37 cellular contexts compared by ENCODE assay signal in the genomic region with DNA sequence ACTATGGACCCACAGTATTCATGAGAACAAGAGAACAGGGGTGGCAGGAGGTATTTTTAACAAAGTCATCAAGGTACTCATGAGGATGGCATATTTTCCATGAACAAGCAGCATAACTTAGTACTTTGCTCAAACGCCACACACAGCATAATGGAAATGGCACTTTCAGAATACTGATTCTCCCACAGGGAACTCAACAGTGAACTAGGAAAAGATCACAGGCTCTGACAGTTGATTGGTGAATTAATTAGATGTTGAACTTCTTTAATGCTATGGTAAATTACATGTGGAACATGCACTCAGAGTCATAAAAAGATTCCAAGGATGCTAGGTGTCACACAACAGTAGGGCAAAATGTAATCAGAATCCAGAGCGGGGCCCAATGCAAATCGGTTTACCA.
"Had no signal": no experiment of that assay in that cellular context is flagged by ENCODE, and none has a peak within 500 bp of the region (broad histone marks: within the 10 kb centered on the region; RNA-seq: fewer than 3 reads in every experiment).

No MANE protein-coding gene starts in this region.

- DNase-seq: activated effector memory CD4-positive, alpha-beta T cell treated with anti-CD3 and anti-CD28 coated beads, Interleukin-2, amount 50 U/mL, for 16 hours; activated effector memory CD4-positive, alpha-beta T cell treated with Interleukin-2 at 50 U/mL for 16 hours; activated gamma-delta T cell; activated gamma-delta T cell treated with Interleukin-2 at 50 U/mL for 16 hours; activated naive CD4-positive, alpha-beta T cell; activated naive CD4-positive, alpha-beta T cell treated with anti-CD3 and anti-CD28 coated beads for 36 hours; activated naive CD4-positive, alpha-beta T cell treated with anti-CD3 and anti-CD28 coated beads, Interleukin-2, amount 10 ng/mL, durations not matched to agents 7 days and 5 days; activated naive CD4-positive, alpha-beta T cell treated with anti-CD3 and anti-CD28 coated beads, Interleukin-2, amount 50 U/mL, for 16 hours; activated naive CD4-positive, alpha-beta T cell treated with Interleukin-2 at 50 U/mL for 16 hours; activated naive CD8-positive, alpha-beta T cell treated with anti-CD3 and anti-CD28 coated beads for 36 hours; activated naive CD8-positive, alpha-beta T cell treated with anti-CD3 and anti-CD28 coated beads, Interleukin-2, amount 10 ng/mL, durations not matched to agents 7 days and 5 days; activated naive CD8-positive, alpha-beta T cell treated with anti-CD3 and anti-CD28 coated beads, Interleukin-2, amount 50 U/mL, for 24 hours; activated T-cell treated with anti-CD3 and anti-CD28 coated beads, Interleukin-2, amount 50 U/mL, for 1 hour; activated T-cell treated with anti-CD3 and anti-CD28 coated beads, Interleukin-2, amount 50 U/mL, for 24 hours; activated T-cell treated with anti-CD3 and anti-CD28 coated beads, Interleukin-2, amount 50 U/mL, for 4 hours; activated T-cell treated with anti-CD3 and anti-CD28 coated beads, Interleukin-2, amount 50 U/mL, for 48 hours; activated T-cell treated with anti-CD3 and anti-CD28 coated beads, Interleukin-2, amount 50 U/mL, for 72 hours; adrenal gland; amniotic stem cell; amygdala; anterior cingulate cortex; aorta; body of pancreas; brain microvascular endothelial cell; central memory CD4-positive, alpha-beta T cell; cerebellar nuclear complex had no signal

- H3K4me1 Mint-ChIP-seq: activated naive CD4-positive, alpha-beta T cell treated with anti-CD3 and anti-CD28 coated beads, Interleukin-2, amount 10 ng/mL, durations not matched to agents 7 days and 5 days; activated naive CD4-positive, alpha-beta T cell treated with anti-CD3 and anti-CD28 coated beads, Interleukin-2, amount 50 U/mL, for 24 hours; activated naive CD8-positive, alpha-beta T cell treated with anti-CD3 and anti-CD28 coated beads for 36 hours; activated naive CD8-positive, alpha-beta T cell treated with anti-CD3 and anti-CD28 coated beads, Interleukin-2, amount 10 ng/mL, durations not matched to agents 7 days and 5 days; activated naive CD8-positive, alpha-beta T cell treated with anti-CD3 and anti-CD28 coated beads, Interleukin-2, amount 50 U/mL, for 24 hours; activated T-helper 17 cell treated with anti-CD3 and anti-CD28 coated beads, Interleukin-2, amount 50 U/mL, for 72 hours; brain; central memory CD8-positive, alpha-beta T cell had no signal

- H3K9me3 ChIP-seq: adrenal gland, ascending aorta, body of pancreas, breast epithelium had no signal

- H3K36me3 Mint-ChIP-seq: activated naive CD4-positive, alpha-beta T cell treated with anti-CD3 and anti-CD28 coated beads, Interleukin-2, amount 10 ng/mL, durations not matched to agents 7 days and 5 days; activated naive CD4-positive, alpha-beta T cell treated with anti-CD3 and anti-CD28 coated beads, Interleukin-2, amount 50 U/mL, for 24 hours; activated naive CD4-positive, alpha-beta T cell treated with anti-CD3 and anti-CD28 coated beads, Interleukin-2, amount 50 U/mL, for 72 hours; activated naive CD8-positive, alpha-beta T cell; activated naive CD8-positive, alpha-beta T cell treated with anti-CD3 and anti-CD28 coated beads for 36 hours; activated naive CD8-positive, alpha-beta T cell treated with anti-CD3 and anti-CD28 coated beads, Interleukin-2, amount 10 ng/mL, durations not matched to agents 7 days and 5 days; brain had no signal

- H3K4me3 Mint-ChIP-seq: activated naive CD4-positive, alpha-beta T cell treated with anti-CD3 and anti-CD28 coated beads for 36 hours; activated naive CD4-positive, alpha-beta T cell treated with anti-CD3 and anti-CD28 coated beads, Interleukin-2, amount 10 ng/mL, durations not matched to agents 7 days and 5 days; activated naive CD4-positive, alpha-beta T cell treated with anti-CD3 and anti-CD28 coated beads, Interleukin-2, amount 50 U/mL, for 24 hours; activated naive CD8-positive, alpha-beta T cell; activated naive CD8-positive, alpha-beta T cell treated with anti-CD3 and anti-CD28 coated beads for 36 hours; activated naive CD8-positive, alpha-beta T cell treated with anti-CD3 and anti-CD28 coated beads, Interleukin-2, amount 10 ng/mL, durations not matched to agents 7 days and 5 days; activated naive CD8-positive, alpha-beta T cell treated with anti-CD3 and anti-CD28 coated beads, Interleukin-2, amount 50 U/mL, for 24 hours; activated T-cell treated with anti-CD3 and anti-CD28 coated beads, Interleukin-2, amount 50 U/mL, for 24 hours; activated T-cell treated with anti-CD3 and anti-CD28 coated beads, Interleukin-2, amount 50 U/mL, for 4 hours; activated T-cell treated with anti-CD3 and anti-CD28 coated beads, Interleukin-2, amount 50 U/mL, for 72 hours; activated T-helper 1 cell treated with anti-CD3 and anti-CD28 coated beads, Interleukin-12 subunit alpha, Interleukin-12 subunit beta, Interleukin-2, Interleukin-4 antibody, amounts not matched to agents 30 ng/mL and 10 ng/mL and 1 ng/mL, durations not matched to agents 14 hours and 24 hours and 36 hours; activated T-helper 17 cell treated with anti-CD3 and anti-CD28 coated beads, Interleukin-2, amount 50 U/mL, for 72 hours; brain; central memory CD8-positive, alpha-beta T cell had no signal

- ATAC-seq: activated naive CD4-positive, alpha-beta T cell treated with anti-CD3 and anti-CD28 coated beads, Interleukin-2, amount 50 U/mL, for 72 hours; activated naive CD8-positive, alpha-beta T cell treated with anti-CD3 and anti-CD28 coated beads, Interleukin-2, amount 50 U/mL, for 24 hours; activated T-cell treated with anti-CD3 and anti-CD28 coated beads, Interleukin-2, amount 50 U/mL, for 4 hours; activated T-cell treated with anti-CD3 and anti-CD28 coated beads, Interleukin-2, amount 50 U/mL, for 72 hours; activated T-helper 17 cell treated with anti-CD3 and anti-CD28 coated beads, Interleukin-2, amount 50 U/mL, for 72 hours; body of pancreas had no signal

- H3K27me3 ChIP-seq: adrenal gland, ascending aorta, body of pancreas, brain microvascular endothelial cell, breast epithelium, cardiac muscle cell had no signal

- H3K9me3 Mint-ChIP-seq: activated naive CD4-positive, alpha-beta T cell treated with anti-CD3 and anti-CD28 coated beads for 36 hours; activated naive CD4-positive, alpha-beta T cell treated with anti-CD3 and anti-CD28 coated beads, Interleukin-2, amount 50 U/mL, for 24 hours; activated naive CD8-positive, alpha-beta T cell treated with anti-CD3 and anti-CD28 coated beads for 36 hours; activated T-helper 1 cell treated with anti-CD3 and anti-CD28 coated beads, Interleukin-12 subunit alpha, Interleukin-12 subunit beta, Interleukin-2, Interleukin-4 antibody, amounts not matched to agents 30 ng/mL and 10 ng/mL and 1 ng/mL, durations not matched to agents 14 hours and 24 hours and 36 hours; brain had no signal

- H3K27me3 Mint-ChIP-seq: activated naive CD4-positive, alpha-beta T cell treated with anti-CD3 and anti-CD28 coated beads, Interleukin-2, amount 10 ng/mL, durations not matched to agents 7 days and 5 days; activated naive CD4-positive, alpha-beta T cell treated with anti-CD3 and anti-CD28 coated beads, Interleukin-2, amount 50 U/mL, for 24 hours; activated naive CD8-positive, alpha-beta T cell; activated naive CD8-positive, alpha-beta T cell treated with anti-CD3 and anti-CD28 coated beads for 36 hours; activated naive CD8-positive, alpha-beta T cell treated with anti-CD3 and anti-CD28 coated beads, Interleukin-2, amount 10 ng/mL, durations not matched to agents 7 days and 5 days; activated naive CD8-positive, alpha-beta T cell treated with anti-CD3 and anti-CD28 coated beads, Interleukin-2, amount 50 U/mL, for 24 hours; activated T-cell treated with anti-CD3 and anti-CD28 coated beads, Interleukin-2, amount 50 U/mL, for 24 hours; activated T-helper 17 cell treated with anti-CD3 and anti-CD28 coated beads, Interleukin-2, amount 50 U/mL, for 72 hours; brain; central memory CD8-positive, alpha-beta T cell had no signal

- H3K4me3 ChIP-seq: adrenal gland, ascending aorta, body of pancreas, breast epithelium, cardiac muscle cell had no signal

- H3K36me3 ChIP-seq: adrenal gland, ascending aorta, brain microvascular endothelial cell, breast epithelium, cardiac muscle cell had no signal

- H3K4me1 ChIP-seq: adrenal gland, ascending aorta, body of pancreas, breast epithelium had no signal

- H3K27ac ChIP-seq: adrenal gland, ascending aorta, body of pancreas, brain microvascular endothelial cell, breast epithelium, cardiac muscle cell had no signal

- H3K27ac Mint-ChIP-seq: activated naive CD4-positive, alpha-beta T cell treated with anti-CD3 and anti-CD28 coated beads for 36 hours; activated naive CD4-positive, alpha-beta T cell treated with anti-CD3 and anti-CD28 coated beads, Interleukin-2, amount 10 ng/mL, durations not matched to agents 7 days and 5 days; activated naive CD4-positive, alpha-beta T cell treated with anti-CD3 and anti-CD28 coated beads, Interleukin-2, amount 50 U/mL, for 24 hours; activated naive CD4-positive, alpha-beta T cell treated with anti-CD3 and anti-CD28 coated beads, Interleukin-2, amount 50 U/mL, for 72 hours; activated naive CD8-positive, alpha-beta T cell; activated naive CD8-positive, alpha-beta T cell treated with anti-CD3 and anti-CD28 coated beads for 36 hours; activated naive CD8-positive, alpha-beta T cell treated with anti-CD3 and anti-CD28 coated beads, Interleukin-2, amount 10 ng/mL, durations not matched to agents 7 days and 5 days; activated naive CD8-positive, alpha-beta T cell treated with anti-CD3 and anti-CD28 coated beads, Interleukin-2, amount 50 U/mL, for 24 hours; activated T-cell treated with anti-CD3 and anti-CD28 coated beads, Interleukin-2, amount 50 U/mL, for 24 hours; activated T-cell treated with anti-CD3 and anti-CD28 coated beads, Interleukin-2, amount 50 U/mL, for 72 hours; activated T-helper 1 cell treated with anti-CD3 and anti-CD28 coated beads, Interleukin-12 subunit alpha, Interleukin-12 subunit beta, Interleukin-2, Interleukin-4 antibody, amounts not matched to agents 30 ng/mL and 10 ng/mL and 1 ng/mL, durations not matched to agents 14 hours and 24 hours and 36 hours; activated T-helper 17 cell treated with anti-CD3 and anti-CD28 coated beads, Interleukin-2, amount 50 U/mL, for 72 hours; activated T-helper 2 cell treated with anti-CD3 and anti-CD28 coated beads, Interferon-gamma antibody, Interleukin-2, Interleukin-4, amounts not matched to agents 10 μg/mL and 5 μg/mL and 100 μg/mL, durations not matched to agents 14 hours and 24 hours and 36 hours; brain had no signal
